ENCODE assay signal across 7 cellular contexts in genomic region chr3:178515345-178515744, GRCh38.
ATAC-seq lines count a peak whose summit lies in the region.

No MANE protein-coding gene starts in this region.

- ATAC-seq in GM18498 (IDR thresholded peaks at IDR 0.05; ENCODE audit: unreplicated experiment), result peak; percentile 31
- peak; percentile 36 for ATAC-seq in GM18867 (IDR thresholded peaks at IDR 0.05; ENCODE audit: unreplicated experiment)
- ATAC-seq in GM19463 (IDR thresholded peaks at IDR 0.05; ENCODE audit: unreplicated experiment), result peak; percentile 16
- peak; percentile 20 for ATAC-seq in GM21786 (IDR thresholded peaks at IDR 0.05; ENCODE audit: unreplicated experiment)
- peak; percentile 28 for ATAC-seq in HG02973 (IDR thresholded peaks at IDR 0.05; ENCODE audit: unreplicated experiment)
- peak; percentile 26 for ATAC-seq in HG03196 (IDR thresholded peaks at IDR 0.05; ENCODE audit: unreplicated experiment)
- peak; percentile 29 for ATAC-seq in HG03565 (IDR thresholded peaks at IDR 0.05; ENCODE audit: unreplicated experiment)

Comparison
In these comparisons a context has a peak if more than half of its experiments do, and no peak if none do; other contexts are left out.
1. Peak in every context shown above with its lines: ATAC-seq.